In the genomic region with DNA sequence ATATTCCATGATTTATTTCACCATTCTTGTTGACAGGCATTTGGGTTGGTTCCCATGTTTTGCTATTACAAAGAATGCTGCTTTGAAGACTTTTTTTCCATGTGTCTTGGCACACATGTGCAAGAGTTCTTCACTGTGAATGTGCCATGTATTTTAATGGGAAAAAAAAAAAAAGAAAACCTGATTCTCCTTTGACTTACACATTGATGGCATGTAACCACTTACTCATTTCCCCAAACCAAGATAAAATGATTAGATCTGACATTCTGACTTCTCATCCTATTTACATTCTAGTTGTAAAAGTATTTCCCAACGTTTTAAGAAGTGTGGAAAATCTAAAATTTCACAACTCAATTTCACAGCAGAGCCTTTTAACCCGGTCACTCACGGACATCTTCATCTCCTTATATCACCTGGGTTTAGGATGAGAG, we compare ENCODE assay signal across 1 cellular context.
TF ChIP-seq lines count a peak whose summit lies in the region.

No MANE protein-coding gene starts in this region.

TF ChIP-seq in SK-N-SH, 30 proteins besides CTCF, POLR2A, EP300 and RAD21 (continued from another document):
- TF ChIP-seq, protein P1, sequence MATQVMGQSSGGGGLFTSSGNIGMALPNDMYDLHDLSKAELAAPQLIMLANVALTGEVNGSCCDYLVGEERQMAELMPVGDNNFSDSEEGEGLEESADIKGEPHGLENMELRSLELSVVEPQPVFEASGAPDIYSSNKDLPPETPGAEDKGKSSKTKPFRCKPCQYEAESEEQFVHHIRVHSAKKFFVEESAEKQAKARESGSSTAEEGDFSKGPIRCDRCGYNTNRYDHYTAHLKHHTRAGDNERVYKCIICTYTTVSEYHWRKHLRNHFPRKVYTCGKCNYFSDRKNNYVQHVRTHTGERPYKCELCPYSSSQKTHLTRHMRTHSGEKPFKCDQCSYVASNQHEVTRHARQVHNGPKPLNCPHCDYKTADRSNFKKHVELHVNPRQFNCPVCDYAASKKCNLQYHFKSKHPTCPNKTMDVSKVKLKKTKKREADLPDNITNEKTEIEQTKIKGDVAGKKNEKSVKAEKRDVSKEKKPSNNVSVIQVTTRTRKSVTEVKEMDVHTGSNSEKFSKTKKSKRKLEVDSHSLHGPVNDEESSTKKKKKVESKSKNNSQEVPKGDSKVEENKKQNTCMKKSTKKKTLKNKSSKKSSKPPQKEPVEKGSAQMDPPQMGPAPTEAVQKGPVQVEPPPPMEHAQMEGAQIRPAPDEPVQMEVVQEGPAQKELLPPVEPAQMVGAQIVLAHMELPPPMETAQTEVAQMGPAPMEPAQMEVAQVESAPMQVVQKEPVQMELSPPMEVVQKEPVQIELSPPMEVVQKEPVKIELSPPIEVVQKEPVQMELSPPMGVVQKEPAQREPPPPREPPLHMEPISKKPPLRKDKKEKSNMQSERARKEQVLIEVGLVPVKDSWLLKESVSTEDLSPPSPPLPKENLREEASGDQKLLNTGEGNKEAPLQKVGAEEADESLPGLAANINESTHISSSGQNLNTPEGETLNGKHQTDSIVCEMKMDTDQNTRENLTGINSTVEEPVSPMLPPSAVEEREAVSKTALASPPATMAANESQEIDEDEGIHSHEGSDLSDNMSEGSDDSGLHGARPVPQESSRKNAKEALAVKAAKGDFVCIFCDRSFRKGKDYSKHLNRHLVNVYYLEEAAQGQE (IDR thresholded peaks at IDR 0.05; ENCODE audit: low read depth, low read length) = no peak
